1 cellular context compared by ENCODE assay signal in genomic region chr15:63391669-63392354, GRCh38.
TF ChIP-seq lines count a peak whose summit lies in the region.

No MANE protein-coding gene starts in this region.

TF ChIP-seq in K562, 482 proteins besides CTCF, POLR2A, EP300 and RAD21 (continued from another document and continues in another):
- TF ChIP-seq, protein P1, sequence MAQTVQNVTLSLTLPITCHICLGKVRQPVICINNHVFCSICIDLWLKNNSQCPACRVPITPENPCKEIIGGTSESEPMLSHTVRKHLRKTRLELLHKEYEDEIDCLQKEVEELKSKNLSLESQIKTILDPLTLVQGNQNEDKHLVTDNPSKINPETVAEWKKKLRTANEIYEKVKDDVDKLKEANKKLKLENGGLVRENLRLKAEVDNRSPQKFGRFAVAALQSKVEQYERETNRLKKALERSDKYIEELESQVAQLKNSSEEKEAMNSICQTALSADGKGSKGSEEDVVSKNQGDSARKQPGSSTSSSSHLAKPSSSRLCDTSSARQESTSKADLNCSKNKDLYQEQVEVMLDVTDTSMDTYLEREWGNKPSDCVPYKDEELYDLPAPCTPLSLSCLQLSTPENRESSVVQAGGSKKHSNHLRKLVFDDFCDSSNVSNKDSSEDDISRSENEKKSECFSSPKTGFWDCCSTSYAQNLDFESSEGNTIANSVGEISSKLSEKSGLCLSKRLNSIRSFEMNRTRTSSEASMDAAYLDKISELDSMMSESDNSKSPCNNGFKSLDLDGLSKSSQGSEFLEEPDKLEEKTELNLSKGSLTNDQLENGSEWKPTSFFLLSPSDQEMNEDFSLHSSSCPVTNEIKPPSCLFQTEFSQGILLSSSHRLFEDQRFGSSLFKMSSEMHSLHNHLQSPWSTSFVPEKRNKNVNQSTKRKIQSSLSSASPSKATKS (CRISPR knock-in tag; IDR thresholded peaks at IDR 0.05), result no peak
- TF ChIP-seq SMC3 (conservative IDR thresholded peaks at IDR 0.05; ENCODE audit: insufficient read depth, low read depth, low read length) (no peak), STAT5A (IDR thresholded peaks at IDR 0.05; ENCODE audit: borderline replicate concordance, low read length) (0 out of 2 replicates have a peak, but pooled peaks have one; percentile 29), ZKSCAN3 (CRISPR knock-in tag; IDR thresholded peaks at IDR 0.05) (no peak), ZNF3 (CRISPR knock-in tag; IDR thresholded peaks at IDR 0.05) (no peak), CAMTA2 (CRISPR knock-in tag; conservative IDR thresholded peaks at IDR 0.05) (no peak), TBL1XR1 (IDR thresholded peaks at IDR 0.05; ENCODE audit: low read length in 2 of 2) (0 out of 4 replicates have a peak, but pooled peaks of 1 of the 2 experiments have one; percentile 14), GATAD2B (IDR thresholded peaks at IDR 0.05; ENCODE audit: borderline replicate concordance) (no peak), ZNF239 (CRISPR knock-in tag; IDR thresholded peaks at IDR 0.05) (no peak), SMAD2 (IDR thresholded peaks at IDR 0.05; ENCODE audit: low read depth, low read length) (no peak), MAFK (IDR thresholded peaks at IDR 0.05; ENCODE audit: low read length) (no peak), HDGF (IDR thresholded peaks at IDR 0.05) (no peak), ZBTB1 (CRISPR knock-in tag; IDR thresholded peaks at IDR 0.05; ENCODE audit: borderline replicate concordance, low read depth) (no peak), TAF7 (tag; IDR thresholded peaks at IDR 0.05) (peak; percentile 67; the same call in 1 of the 2 replicates), ZNF639 (CRISPR knock-in tag; conservative IDR thresholded peaks at IDR 0.05 in 1 of 2, IDR thresholded peaks at IDR 0.05 in 1 of 2) (peak in 1 of 2 experiments; percentile 74; a peak in 1 of 4 replicates), ZNF589 (CRISPR knock-in tag; IDR thresholded peaks at IDR 0.05; ENCODE audit: low read depth) (peak; percentile 84; the same call in 1 of the 2 replicates), CBX3 (IDR thresholded peaks at IDR 0.05; ENCODE audit: borderline replicate concordance in 1 of 2, low read length in 2 of 2) (no peak), CBFB (CRISPR knock-in tag; IDR thresholded peaks at IDR 0.05) (no peak), BRF2 (IDR thresholded peaks at IDR 0.05; ENCODE audit: borderline replicate concordance, insufficient read depth, insufficient read length) (no peak), DPF2 (IDR thresholded peaks at IDR 0.05) (peak; percentile 39; the same call in 1 of the 2 replicates), FOXK1 (CRISPR knock-in tag; IDR thresholded peaks at IDR 0.05; ENCODE audit: borderline replicate concordance) (no peak), FOXP4 (CRISPR knock-in tag; IDR thresholded peaks at IDR 0.05; ENCODE audit: borderline replicate concordance) (no peak), POLR3G (IDR thresholded peaks at IDR 0.05; ENCODE audit: extremely low read depth, insufficient read length, insufficient replicate concordance) (no peak), SMAD4 (CRISPR knock-in tag; conservative IDR thresholded peaks at IDR 0.05) (peak; percentile 25; the same call in 1 of the 2 replicates), HIVEP1 (CRISPR knock-in tag; IDR thresholded peaks at IDR 0.05) (no peak), SMARCA4 (IDR thresholded peaks at IDR 0.05) (peak; percentile 63; the same call in 1 of the 2 replicates), CBFA2T3 (IDR thresholded peaks at IDR 0.05) (no peak), ZNF184 (CRISPR knock-in tag; IDR thresholded peaks at IDR 0.05) (no peak), HNRNPK (IDR thresholded peaks at IDR 0.05; ENCODE audit: low read depth, low read length, poor library complexity, severe bottlenecking) (no peak), ZNF592 (IDR thresholded peaks at IDR 0.05) (peak; percentile 80)
- TF ChIP-seq, protein P2, sequence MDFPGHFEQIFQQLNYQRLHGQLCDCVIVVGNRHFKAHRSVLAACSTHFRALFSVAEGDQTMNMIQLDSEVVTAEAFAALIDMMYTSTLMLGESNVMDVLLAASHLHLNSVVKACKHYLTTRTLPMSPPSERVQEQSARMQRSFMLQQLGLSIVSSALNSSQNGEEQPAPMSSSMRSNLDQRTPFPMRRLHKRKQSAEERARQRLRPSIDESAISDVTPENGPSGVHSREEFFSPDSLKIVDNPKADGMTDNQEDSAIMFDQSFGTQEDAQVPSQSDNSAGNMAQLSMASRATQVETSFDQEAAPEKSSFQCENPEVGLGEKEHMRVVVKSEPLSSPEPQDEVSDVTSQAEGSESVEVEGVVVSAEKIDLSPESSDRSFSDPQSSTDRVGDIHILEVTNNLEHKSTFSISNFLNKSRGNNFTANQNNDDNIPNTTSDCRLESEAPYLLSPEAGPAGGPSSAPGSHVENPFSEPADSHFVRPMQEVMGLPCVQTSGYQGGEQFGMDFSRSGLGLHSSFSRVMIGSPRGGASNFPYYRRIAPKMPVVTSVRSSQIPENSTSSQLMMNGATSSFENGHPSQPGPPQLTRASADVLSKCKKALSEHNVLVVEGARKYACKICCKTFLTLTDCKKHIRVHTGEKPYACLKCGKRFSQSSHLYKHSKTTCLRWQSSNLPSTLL (IDR thresholded peaks at IDR 0.05), result no peak
- TF ChIP-seq, protein P3, sequence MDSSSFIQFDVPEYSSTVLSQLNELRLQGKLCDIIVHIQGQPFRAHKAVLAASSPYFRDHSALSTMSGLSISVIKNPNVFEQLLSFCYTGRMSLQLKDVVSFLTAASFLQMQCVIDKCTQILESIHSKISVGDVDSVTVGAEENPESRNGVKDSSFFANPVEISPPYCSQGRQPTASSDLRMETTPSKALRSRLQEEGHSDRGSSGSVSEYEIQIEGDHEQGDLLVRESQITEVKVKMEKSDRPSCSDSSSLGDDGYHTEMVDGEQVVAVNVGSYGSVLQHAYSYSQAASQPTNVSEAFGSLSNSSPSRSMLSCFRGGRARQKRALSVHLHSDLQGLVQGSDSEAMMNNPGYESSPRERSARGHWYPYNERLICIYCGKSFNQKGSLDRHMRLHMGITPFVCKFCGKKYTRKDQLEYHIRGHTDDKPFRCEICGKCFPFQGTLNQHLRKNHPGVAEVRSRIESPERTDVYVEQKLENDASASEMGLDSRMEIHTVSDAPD (CRISPR knock-in tag; IDR thresholded peaks at IDR 0.05), result no peak
- TF ChIP-seq, protein P4, sequence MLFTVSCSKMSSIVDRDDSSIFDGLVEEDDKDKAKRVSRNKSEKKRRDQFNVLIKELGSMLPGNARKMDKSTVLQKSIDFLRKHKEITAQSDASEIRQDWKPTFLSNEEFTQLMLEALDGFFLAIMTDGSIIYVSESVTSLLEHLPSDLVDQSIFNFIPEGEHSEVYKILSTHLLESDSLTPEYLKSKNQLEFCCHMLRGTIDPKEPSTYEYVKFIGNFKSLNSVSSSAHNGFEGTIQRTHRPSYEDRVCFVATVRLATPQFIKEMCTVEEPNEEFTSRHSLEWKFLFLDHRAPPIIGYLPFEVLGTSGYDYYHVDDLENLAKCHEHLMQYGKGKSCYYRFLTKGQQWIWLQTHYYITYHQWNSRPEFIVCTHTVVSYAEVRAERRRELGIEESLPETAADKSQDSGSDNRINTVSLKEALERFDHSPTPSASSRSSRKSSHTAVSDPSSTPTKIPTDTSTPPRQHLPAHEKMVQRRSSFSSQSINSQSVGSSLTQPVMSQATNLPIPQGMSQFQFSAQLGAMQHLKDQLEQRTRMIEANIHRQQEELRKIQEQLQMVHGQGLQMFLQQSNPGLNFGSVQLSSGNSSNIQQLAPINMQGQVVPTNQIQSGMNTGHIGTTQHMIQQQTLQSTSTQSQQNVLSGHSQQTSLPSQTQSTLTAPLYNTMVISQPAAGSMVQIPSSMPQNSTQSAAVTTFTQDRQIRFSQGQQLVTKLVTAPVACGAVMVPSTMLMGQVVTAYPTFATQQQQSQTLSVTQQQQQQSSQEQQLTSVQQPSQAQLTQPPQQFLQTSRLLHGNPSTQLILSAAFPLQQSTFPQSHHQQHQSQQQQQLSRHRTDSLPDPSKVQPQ (CRISPR knock-in tag; IDR thresholded peaks at IDR 0.05; ENCODE audit: borderline replicate concordance), result no peak
- TF ChIP-seq, protein P5, sequence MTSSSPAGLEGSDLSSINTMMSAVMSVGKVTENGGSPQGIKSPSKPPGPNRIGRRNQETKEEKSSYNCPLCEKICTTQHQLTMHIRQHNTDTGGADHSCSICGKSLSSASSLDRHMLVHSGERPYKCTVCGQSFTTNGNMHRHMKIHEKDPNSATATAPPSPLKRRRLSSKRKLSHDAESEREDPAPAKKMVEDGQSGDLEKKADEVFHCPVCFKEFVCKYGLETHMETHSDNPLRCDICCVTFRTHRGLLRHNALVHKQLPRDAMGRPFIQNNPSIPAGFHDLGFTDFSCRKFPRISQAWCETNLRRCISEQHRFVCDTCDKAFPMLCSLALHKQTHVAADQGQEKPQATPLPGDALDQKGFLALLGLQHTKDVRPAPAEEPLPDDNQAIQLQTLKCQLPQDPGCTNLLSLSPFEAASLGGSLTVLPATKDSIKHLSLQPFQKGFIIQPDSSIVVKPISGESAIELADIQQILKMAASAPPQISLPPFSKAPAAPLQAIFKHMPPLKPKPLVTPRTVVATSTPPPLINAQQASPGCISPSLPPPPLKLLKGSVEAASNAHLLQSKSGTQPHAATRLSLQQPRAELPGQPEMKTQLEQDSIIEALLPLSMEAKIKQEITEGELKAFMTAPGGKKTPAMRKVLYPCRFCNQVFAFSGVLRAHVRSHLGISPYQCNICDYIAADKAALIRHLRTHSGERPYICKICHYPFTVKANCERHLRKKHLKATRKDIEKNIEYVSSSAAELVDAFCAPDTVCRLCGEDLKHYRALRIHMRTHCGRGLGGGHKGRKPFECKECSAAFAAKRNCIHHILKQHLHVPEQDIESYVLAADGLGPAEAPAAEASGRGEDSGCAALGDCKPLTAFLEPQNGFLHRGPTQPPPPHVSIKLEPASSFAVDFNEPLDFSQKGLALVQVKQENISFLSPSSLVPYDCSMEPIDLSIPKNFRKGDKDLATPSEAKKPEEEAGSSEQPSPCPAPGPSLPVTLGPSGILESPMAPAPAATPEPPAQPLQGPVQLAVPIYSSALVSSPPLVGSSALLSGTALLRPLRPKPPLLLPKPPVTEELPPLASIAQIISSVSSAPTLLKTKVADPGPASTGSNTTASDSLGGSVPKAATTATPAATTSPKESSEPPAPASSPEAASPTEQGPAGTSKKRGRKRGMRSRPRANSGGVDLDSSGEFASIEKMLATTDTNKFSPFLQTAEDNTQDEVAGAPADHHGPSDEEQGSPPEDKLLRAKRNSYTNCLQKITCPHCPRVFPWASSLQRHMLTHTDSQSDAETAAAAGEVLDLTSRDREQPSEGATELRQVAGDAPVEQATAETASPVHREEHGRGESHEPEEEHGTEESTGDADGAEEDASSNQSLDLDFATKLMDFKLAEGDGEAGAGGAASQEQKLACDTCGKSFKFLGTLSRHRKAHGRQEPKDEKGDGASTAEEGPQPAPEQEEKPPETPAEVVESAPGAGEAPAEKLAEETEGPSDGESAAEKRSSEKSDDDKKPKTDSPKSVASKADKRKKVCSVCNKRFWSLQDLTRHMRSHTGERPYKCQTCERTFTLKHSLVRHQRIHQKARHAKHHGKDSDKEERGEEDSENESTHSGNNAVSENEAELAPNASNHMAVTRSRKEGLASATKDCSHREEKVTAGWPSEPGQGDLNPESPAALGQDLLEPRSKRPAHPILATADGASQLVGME (CRISPR knock-in tag; IDR thresholded peaks at IDR 0.05), result no peak
